Comparison of ENCODE assay signal across 1 cellular context in genomic region chr2:217617496-217618085, GRCh38.
TF ChIP-seq lines count a peak whose summit lies in the region.

No MANE protein-coding gene starts in this region.

TF ChIP-seq in IMR-90, 13 proteins besides CTCF, POLR2A, EP300 and RAD21 (continued from another document):
- TF ChIP-seq, protein P1, sequence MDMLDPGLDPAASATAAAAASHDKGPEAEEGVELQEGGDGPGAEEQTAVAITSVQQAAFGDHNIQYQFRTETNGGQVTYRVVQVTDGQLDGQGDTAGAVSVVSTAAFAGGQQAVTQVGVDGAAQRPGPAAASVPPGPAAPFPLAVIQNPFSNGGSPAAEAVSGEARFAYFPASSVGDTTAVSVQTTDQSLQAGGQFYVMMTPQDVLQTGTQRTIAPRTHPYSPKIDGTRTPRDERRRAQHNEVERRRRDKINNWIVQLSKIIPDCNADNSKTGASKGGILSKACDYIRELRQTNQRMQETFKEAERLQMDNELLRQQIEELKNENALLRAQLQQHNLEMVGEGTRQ (IDR thresholded peaks at IDR 0.05; ENCODE audit: low read depth, low read length) = no peak
- TF ChIP-seq ELK1 (IDR thresholded peaks at IDR 0.05; ENCODE audit: borderline replicate concordance, low read depth, low read length) = no peak
- no peak for TF ChIP-seq RFX5 (IDR thresholded peaks at IDR 0.05; ENCODE audit: low read depth, low read length)
